Comparison of ENCODE assay signal across 8 cellular contexts in genomic region chr19:44002566-44003460, GRCh38.
DNase-seq lines count a peak whose midpoint lies in the region; ATAC-seq and TF ChIP-seq lines count a peak whose summit lies in the region.

ZNF230 (plus strand) TSS chr19:44002957; CDS start chr19:44007079, 4,122 bp downstream.

- H3K4me3 ChIP-seq in astrocyte of the cerebellum (ENCODE audit: low read depth, low read length) (peak within 1 kb of the TSS; percentile 94), rectal smooth muscle tissue (ENCODE audit: low read length) (peak within 1 kb of the TSS; percentile 97)

- no peaks in the 10 kb centered on the region for H3K27me3 ChIP-seq in rectal smooth muscle tissue (ENCODE audit: control insufficient read depth, insufficient read depth, low read length)

- ATAC-seq in GM18502 (IDR thresholded peaks at IDR 0.05; ENCODE audit: poor library complexity, unreplicated experiment) (peak; percentile 93), HG02938 (IDR thresholded peaks at IDR 0.05; ENCODE audit: unreplicated experiment) (peak; percentile 89)

- peaks cover 16% of the 10 kb centered on the region for H3K36me3 ChIP-seq in rectal smooth muscle tissue (ENCODE audit: control insufficient read depth, insufficient read depth, low read length)

- DNase-seq in NCI-H1694 treated with DMSO at 0.1 percent for 48 hours (lab: John Stamatoyannopoulos, UW) (peak; percentile 92), T-helper 22 cell (ENCODE audit: low read depth) (peak; percentile 74), astrocyte of the cerebellum (ENCODE audit: low read depth) (peak; percentile 91), hepatic stellate cell (ENCODE audit: low spot score) (peak; percentile 86), cortex of kidney (lab: John Stamatoyannopoulos, UW) (no peak)

- H3K4me1 ChIP-seq in rectal smooth muscle tissue (ENCODE audit: control insufficient read depth, insufficient read depth, low read length), result peaks cover 5% of the 10 kb centered on the region

- H3K9ac ChIP-seq in rectal smooth muscle tissue (ENCODE audit: low read length), result peak within 1 kb of the TSS; percentile 81

- no peak for TF ChIP-seq CTCF in astrocyte of the cerebellum (IDR thresholded peaks at IDR 0.05; ENCODE audit: low read depth, low read length, missing control alignments)

- in situ Hi-C loops in astrocyte of the cerebellum (cut with HindIII; ENCODE audit: low sequenced_read_pairs), result no loop called here

- peak within 1 kb of the TSS; percentile 72 for H3K27ac ChIP-seq in rectal smooth muscle tissue (ENCODE audit: low read depth, low read length)
